In the genomic region with DNA sequence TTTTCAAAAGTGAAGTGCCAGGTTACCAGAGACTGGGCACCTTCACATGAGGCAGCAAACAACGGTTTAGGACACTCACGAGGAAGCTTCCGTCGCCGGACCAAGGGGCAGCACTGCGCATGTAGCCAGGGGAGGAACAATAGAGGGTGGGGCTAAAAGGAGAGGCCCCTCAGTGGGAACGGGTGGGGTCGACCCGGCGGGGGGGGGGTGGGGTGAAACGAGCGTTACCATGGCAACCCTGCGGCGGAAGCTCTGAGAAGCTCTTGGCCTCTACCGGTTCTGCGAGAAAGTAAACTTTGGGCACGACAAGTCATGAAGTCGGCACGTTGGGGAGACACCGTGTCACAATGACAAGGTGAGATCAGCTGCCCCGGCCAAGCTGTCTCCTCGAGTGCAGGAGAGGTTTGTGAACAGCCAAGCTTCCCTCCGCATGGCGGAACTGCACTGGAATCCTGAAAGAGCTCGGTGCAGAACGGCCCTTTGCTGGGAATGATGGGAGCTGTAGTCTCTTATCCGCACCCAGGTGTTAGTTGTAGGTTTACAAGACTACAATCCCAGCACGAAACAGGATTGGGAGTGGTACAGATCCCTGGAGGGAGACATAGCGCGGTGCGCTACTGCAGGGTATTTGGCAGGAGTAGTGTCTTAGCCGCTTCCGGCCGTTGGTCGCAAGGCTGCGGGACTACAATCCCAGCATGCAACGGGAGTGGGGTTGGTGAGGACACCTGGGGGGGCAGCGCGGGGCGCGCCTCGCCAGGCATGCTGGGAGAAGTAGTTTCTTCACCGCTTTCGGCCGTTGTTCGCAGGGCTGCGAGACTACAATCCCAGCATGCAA, we compare ENCODE assay signal across 8 cellular contexts.
DNase-seq lines count a peak whose midpoint lies in the region; ATAC-seq and TF ChIP-seq lines count a peak whose summit lies in the region.

No MANE protein-coding gene starts in this region.

- ATAC-seq in esophagus mucosa (peak; percentile 99), thoracic aorta (ENCODE audit: insufficient number of reproducible peaks, low FRiP score, low read depth) (peak; percentile 95), HG03108 (IDR thresholded peaks at IDR 0.05; ENCODE audit: unreplicated experiment) (no peak)

- H4K91ac ChIP-seq in trophoblast cell (ENCODE audit: low read depth, low read length) = no peak overlapping the region

- no peak overlapping the region for H2BK120ac ChIP-seq in trophoblast cell (ENCODE audit: insufficient read depth, low read length, poor library complexity)

- no peak overlapping the region for H3K4ac ChIP-seq in trophoblast cell (ENCODE audit: low read depth, low read length)

- no CpG with 5 or more reads among the region's 47 CpGs for WGBS in trophoblast cell (ENCODE audit: extremely low coverage, insufficient coverage, insufficient read length)

- no peak overlapping the region for H4K8ac ChIP-seq in trophoblast cell (ENCODE audit: low read depth, low read length)

- H3K27ac ChIP-seq in trophoblast cell (ENCODE audit: low read depth, low read length) (no peak overlapping the region), thoracic aorta (peak overlapping the region; percentile 68 to 84)

- H2BK5ac ChIP-seq in trophoblast cell (ENCODE audit: low read depth, low read length, poor library complexity) = no peak overlapping the region

- no peak overlapping the region for H4K12ac ChIP-seq in trophoblast cell (ENCODE audit: low read depth, low read length)

- H3K9ac ChIP-seq in trophoblast cell (ENCODE audit: low read length) = no peak overlapping the region

- H3K4me1 ChIP-seq in trophoblast cell (ENCODE audit: control insufficient read depth in 1 of 2, insufficient read depth in 2 of 2, low read length in 2 of 2) (no peaks in the 10 kb centered on the region), thoracic aorta (ENCODE audit: control insufficient read depth in 1 of 2, low read depth in 2 of 2) (peaks cover 0 to 6% of the 10 kb centered on the region in 2 donors)

- DNase-seq in ELF-1 (ENCODE audit: low read depth, low spot score) (peak; percentile 4), NCI-H2227 (lab: John Stamatoyannopoulos, UW; ENCODE audit: unreplicated experiment) (peak; percentile 98), trophoblast cell (peak; percentile 91 to 97), thoracic aorta (ENCODE audit: low spot score) (peak; percentile 77), AG20443 (ENCODE audit: low spot score) (no peak)
- peak; percentile 66 for DNase-seq in activated CD8-positive, alpha-beta memory T cell treated with anti-CD3 and anti-CD28 coated beads, Interleukin-2, amount 50 U/mL, for 1 hour (ENCODE audit: extremely low read depth)

- H3K79me2 ChIP-seq in trophoblast cell (ENCODE audit: control insufficient read depth, insufficient read depth, low read length, poor library complexity) = no peaks in the 10 kb centered on the region

- no peak for TF ChIP-seq CTCF in thoracic aorta (IDR thresholded peaks at IDR 0.05)

- H3K79me1 ChIP-seq in trophoblast cell (ENCODE audit: low read length) = no peaks in the 10 kb centered on the region

- H2BK12ac ChIP-seq in trophoblast cell (ENCODE audit: low read length) = no peak overlapping the region

- no peak overlapping the region for H3K4me2 ChIP-seq in trophoblast cell (ENCODE audit: low read length)

- no peak overlapping the region for H3K4me3 ChIP-seq in trophoblast cell (ENCODE audit: low read depth, low read length)
- peak overlapping the region; percentile 78 for H3K4me3 ChIP-seq in thoracic aorta

- no peak overlapping the region for H3K18ac ChIP-seq in trophoblast cell (ENCODE audit: low read length)

- H3K14ac ChIP-seq in trophoblast cell (ENCODE audit: low read length) = no peak overlapping the region

- H3K27me3 ChIP-seq in trophoblast cell (ENCODE audit: insufficient read depth, low read length) (no peaks in the 10 kb centered on the region), thoracic aorta (replicated peaks; ENCODE audit: insufficient read depth) (no peaks in the 10 kb centered on the region)

- H3K9me3 ChIP-seq in trophoblast cell (ENCODE audit: insufficient read depth, low read depth, low read length) (peaks cover 38% of the 10 kb centered on the region), thoracic aorta (no peaks in the 10 kb centered on the region)

- H3K36me3 ChIP-seq in trophoblast cell (ENCODE audit: control insufficient read depth in 1 of 2, insufficient read depth in 2 of 2, low read length in 2 of 2) = no peaks in the 10 kb centered on the region
- H3K36me3 ChIP-seq in thoracic aorta = no peaks in the 10 kb centered on the region

- no peak overlapping the region for H2AK5ac ChIP-seq in trophoblast cell (ENCODE audit: low read length)

- no peak overlapping the region for H2AFZ ChIP-seq in trophoblast cell (ENCODE audit: insufficient read depth, low read length, poor library complexity)

- H3K23ac ChIP-seq in trophoblast cell (ENCODE audit: low read length) = no peak overlapping the region
